ENCODE assay signal across 1 cellular context in the genomic region with DNA sequence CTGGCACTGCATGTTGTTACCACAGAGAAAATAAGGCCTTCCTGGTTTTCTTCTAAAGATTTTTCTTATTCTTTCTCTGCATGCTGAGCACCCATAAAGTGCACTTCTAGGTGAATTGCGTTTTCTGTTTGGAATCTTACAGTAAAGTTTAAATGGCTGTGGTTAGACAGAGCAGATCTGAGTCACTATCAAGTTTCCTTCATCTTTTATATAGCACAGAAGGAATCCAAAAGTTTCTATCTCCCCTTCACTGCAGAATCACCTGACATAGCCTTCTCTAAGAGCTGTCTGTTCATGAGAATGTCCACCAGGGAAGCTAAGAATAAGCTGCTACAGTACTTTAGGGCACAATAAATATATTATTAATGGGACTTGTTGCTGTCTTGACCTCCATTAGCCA.
TF ChIP-seq lines count a peak whose summit lies in the region.

No MANE protein-coding gene starts in this region.

TF ChIP-seq in GM23338, 12 proteins besides CTCF, POLR2A, EP300 and RAD21 (continued from another document):
- TF ChIP-seq STAT1 (IDR thresholded peaks at IDR 0.05; ENCODE audit: unreplicated experiment): no peak
- TF ChIP-seq EZH2phosphoT487 (IDR thresholded peaks at IDR 0.05; ENCODE audit: unreplicated experiment): no peak
- no peak for TF ChIP-seq ZNF331 (CRISPR knock-in tag; IDR thresholded peaks at IDR 0.05; ENCODE audit: low read depth)
TF ChIP-seq in GM23338: peak in this region for 0.
